Comparison of ENCODE assay signal across 7 cellular contexts in the genomic region with DNA sequence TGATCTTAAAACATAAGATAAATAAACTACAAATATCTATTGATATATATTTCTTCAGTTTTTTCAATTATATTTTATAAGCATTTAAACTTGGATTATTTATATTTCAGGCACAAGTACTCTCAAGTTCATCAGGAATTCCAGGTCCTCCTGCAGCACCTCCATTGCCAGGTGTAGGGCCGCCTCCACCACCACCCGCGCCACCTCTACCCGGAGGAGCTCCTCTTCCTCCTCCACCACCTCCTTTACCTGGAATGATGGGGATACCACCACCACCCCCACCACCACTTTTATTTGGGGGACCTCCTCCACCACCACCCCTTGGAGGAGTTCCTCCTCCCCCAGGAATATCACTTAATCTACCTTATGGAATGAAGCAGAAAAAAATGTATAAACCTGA.
"Had no signal": no experiment of that assay in that cellular context is flagged by ENCODE, and none has a peak within 500 bp of the region (broad histone marks: within the 10 kb centered on the region; RNA-seq: fewer than 3 reads in every experiment).

No MANE protein-coding gene starts in this region.

- DNase-seq: GDM1, GF-D8 had no signal

- FAIRE-seq: G401.6, GM12878, GM12891, GM12892, GM18507 had no signal
